ENCODE assay signal across 21 cellular contexts in the genomic region with DNA sequence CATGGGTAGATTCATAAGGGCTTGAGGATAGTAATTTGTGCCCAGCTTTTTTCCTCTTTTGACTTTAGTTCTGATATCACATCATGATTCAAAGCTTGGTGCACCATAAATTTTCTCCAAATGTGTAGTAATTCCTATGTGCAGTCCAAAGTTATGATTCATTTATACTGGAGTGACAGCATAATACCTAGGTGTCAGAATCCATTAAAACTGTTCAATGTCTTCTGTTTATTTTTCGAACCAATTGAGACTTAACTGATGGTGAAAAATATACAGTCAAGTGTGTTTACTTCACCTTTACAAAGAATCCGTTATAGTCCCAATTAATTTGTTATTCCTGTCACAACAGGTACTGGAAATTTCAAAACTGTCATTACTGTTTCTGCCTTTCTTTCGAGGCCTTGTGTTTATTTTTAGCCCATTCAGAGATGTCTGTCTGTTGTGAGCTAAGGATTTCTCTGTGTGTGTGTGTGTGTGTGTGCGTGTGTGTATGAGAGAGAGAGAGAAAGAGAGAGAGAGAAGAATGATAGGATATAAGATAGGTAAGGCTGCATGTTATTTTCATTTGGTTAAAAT.
A peak's percentile ranks its signal among the peaks of the same experiment; 100 is the strongest.
DNase-seq lines count a peak whose midpoint lies in the region; ATAC-seq, FAIRE-seq and TF ChIP-seq lines count a peak whose summit lies in the region.
"Had no signal": no experiment of that assay in that cellular context is flagged by ENCODE, and none has a peak within 500 bp of the region (broad histone marks: within the 10 kb centered on the region; RNA-seq: fewer than 3 reads in every experiment).

No MANE protein-coding gene starts in this region.

- H3K4ac ChIP-seq in H1 (replicated peaks; ENCODE audit: insufficient read length, low read depth, low read length): no peak overlapping the region

- no peak for ATAC-seq in GM18502 (IDR thresholded peaks at IDR 0.05; ENCODE audit: poor library complexity, unreplicated experiment)
- ATAC-seq in Right ventricle myocardium superior (ENCODE audit: poor library complexity): no peak
- ATAC-seq: GM12878, GM23338 had no signal

- no peak for TF ChIP-seq RAD21 in H1 (IDR thresholded peaks at IDR 0.05 in 1 of 2, conservative IDR thresholded peaks at IDR 0.05 in 1 of 2; ENCODE audit: low read depth in 2 of 2, low read length in 2 of 2)

- H3K27ac ChIP-seq in H1 (ENCODE audit: low read depth, low read length) (no peak overlapping the region), uterus (no peak overlapping the region)
- H3K27ac ChIP-seq: BLaER1 treated with 17β-estradiol and CSF1 and Interleukin-3, amounts not matched to agents 10 nM and 100 nM had no signal

- peak; percentile 1 for DNase-seq in NCI-H345 treated with DMSO at 0.1 percent for 48 hours (lab: John Stamatoyannopoulos, UW; ENCODE audit: unreplicated experiment)
- no peak for DNase-seq in NCI-H345 (lab: John Stamatoyannopoulos, UW)
- DNase-seq in NCI-H2227 treated with DMSO at 0.1 percent for 48 hours (lab: John Stamatoyannopoulos, UW): peak; percentile 96
- DNase-seq in H1 (ENCODE audit: low read depth in 1 of 2, low spot score in 2 of 2): no peak
- no peak for DNase-seq in uterus
- no peak for DNase-seq in Right ventricle myocardium superior
- DNase-seq: 8988T; CD4-positive, alpha-beta memory T cell; DND-41; HCEC 1CT; Kasumi-1; MG63; NCI-H146; NCI-H2029 treated with DMSO at 0.1 percent for 48 hours; NCI-H2171; SHP77; T-helper 2 cell had no signal

- no peak overlapping the region for H2BK15ac ChIP-seq in H1 (ENCODE audit: low read length)

- FAIRE-seq in H1 (lab: Jason Lieb, UNC): peak; percentile 32
- FAIRE-seq: GM12878 had no signal

- H3K4me1 ChIP-seq in H1 (replicated peaks in 1 of 4; ENCODE audit: control insufficient read depth in 3 of 4, insufficient read depth in 4 of 4, low read length in 3 of 4): no peaks in the 10 kb centered on the region
- no peaks in the 10 kb centered on the region for H3K4me1 ChIP-seq in uterus

- no peak overlapping the region for H2AK5ac ChIP-seq in H1 (ENCODE audit: low read depth, low read length)

- H3K36me3 ChIP-seq in H1 (ENCODE audit: control insufficient read depth in 2 of 4, insufficient read depth in 4 of 4, low read length in 3 of 4): no peaks in the 10 kb centered on the region
- H3K36me3 ChIP-seq in uterus: no peaks in the 10 kb centered on the region
- H3K36me3 ChIP-seq: BLaER1 treated with 17β-estradiol and CSF1 and Interleukin-3, amounts not matched to agents 10 nM and 100 nM; MG63 had no signal

- no peak overlapping the region for H3K14ac ChIP-seq in H1 (ENCODE audit: insufficient read length)

- H3K27me3 ChIP-seq in H1 (replicated peaks in 1 of 4; ENCODE audit: control insufficient read depth in 3 of 4, extremely low read depth in 1 of 4, insufficient read depth in 3 of 4, low read length in 3 of 4): no peaks in the 10 kb centered on the region
- no peaks in the 10 kb centered on the region for H3K27me3 ChIP-seq in uterus
- H3K27me3 ChIP-seq: BLaER1 treated with 17β-estradiol and CSF1 and Interleukin-3, amounts not matched to agents 10 nM and 100 nM; MG63 had no signal

- no peak overlapping the region for H3K56ac ChIP-seq in H1 (replicated peaks; ENCODE audit: insufficient read length, low read depth, low read length)

- H4K91ac ChIP-seq in H1 (replicated peaks; ENCODE audit: insufficient read length, low read length): no peak overlapping the region

- H3K9me3 ChIP-seq in H1 (ENCODE audit: insufficient read depth in 2 of 2, low read depth in 1 of 2, low read length in 1 of 2) (no peaks in the 10 kb centered on the region), uterus (no peaks in the 10 kb centered on the region)
- H3K9me3 ChIP-seq: BLaER1 treated with 17β-estradiol and CSF1 and Interleukin-3, amounts not matched to agents 10 nM and 100 nM; MG63 had no signal

- TF ChIP-seq EP300 in H1 (IDR thresholded peaks at IDR 0.05; ENCODE audit: borderline replicate concordance in 1 of 2, low read depth in 2 of 2, low read length in 2 of 2): no peak

- H3K4me3 ChIP-seq in H1 (ENCODE audit: extremely low read depth in 1 of 4, insufficient read depth in 2 of 4, low read depth in 3 of 4, low read length in 4 of 4): no peak overlapping the region
- no peak overlapping the region for H3K4me3 ChIP-seq in uterus
- H3K4me3 ChIP-seq: BLaER1 treated with 17β-estradiol and CSF1 and Interleukin-3, amounts not matched to agents 10 nM and 100 nM; GM12878; GM23338; MG63 had no signal

- intact Hi-C loops in uterus (cut with DNase I; ENCODE audit: low total_unique reads) (no loop called here), Right ventricle myocardium superior (cut with DNase I) (no loop called here)

- H3K23ac ChIP-seq in H1 (ENCODE audit: insufficient read length): no peak overlapping the region

- CTCF ChIA-PET in H1 (lab: Charles Lee; ENCODE audit: partially characterized antibody): interaction anchor here (1.0 kb wide), 1 partner anchor 13 kb away, joined by 3 read pairs; no protein-coding TSS in a partner anchor

- WGBS in H1 (ENCODE audit: extremely low coverage in 1 of 2, insufficient coverage in 1 of 2, insufficient read length in 1 of 2, insufficient replicate concordance in 2 of 2, low coverage in 1 of 2, low lambda C conversion rate in 2 of 2, missing lambda C conversion rate in 1 of 2), 2 experiments: 83% methylated on average over 4 of the region's 4 CpGs; no CpG with 5 or more reads in 1 of the 2 experiments

- H4K8ac ChIP-seq in H1 (ENCODE audit: extremely low read depth, insufficient read depth, low read length): no peak overlapping the region

- H3K9ac ChIP-seq in H1 (replicated peaks in 1 of 4; ENCODE audit: extremely low read depth in 1 of 4, low read depth in 3 of 4, low read length in 3 of 4): no peak overlapping the region
- H3K9ac ChIP-seq: BLaER1 treated with 17β-estradiol and CSF1 and Interleukin-3, amounts not matched to agents 10 nM and 100 nM had no signal

- H4K20me1 ChIP-seq in H1 (replicated peaks in 1 of 2; ENCODE audit: control insufficient read depth in 1 of 2, insufficient read depth in 2 of 2, low read length in 2 of 2): no peaks in the 10 kb centered on the region
- H4K20me1 ChIP-seq: BLaER1 treated with 17β-estradiol and CSF1 and Interleukin-3, amounts not matched to agents 10 nM and 100 nM had no signal

- no peak overlapping the region for H2BK120ac ChIP-seq in H1 (replicated peaks; ENCODE audit: low read depth, low read length)

- H2BK20ac ChIP-seq in H1 (ENCODE audit: low read length): no peak overlapping the region

- POLR2A ChIA-PET in H1 (lab: Charles Lee; ENCODE audit: partially characterized antibody): no interaction called here

- H2AFZ ChIP-seq in H1 (ENCODE audit: low read length): no peak overlapping the region
- H2AFZ ChIP-seq: GM23338 had no signal

- no peaks in the 10 kb centered on the region for H3K79me1 ChIP-seq in H1 (ENCODE audit: low read depth, low read length)

- H2BK5ac ChIP-seq in H1 (ENCODE audit: low read depth, low read length): no peak overlapping the region

- no peaks in the 10 kb centered on the region for H3K79me2 ChIP-seq in H1 (ENCODE audit: control insufficient read depth in 1 of 2, insufficient read depth in 2 of 2, low read length in 2 of 2)

- no peak overlapping the region for H4K5ac ChIP-seq in H1 (ENCODE audit: insufficient read length, low read depth, low read length)

- H2BK12ac ChIP-seq in H1 (ENCODE audit: low read depth, low read length): no peak overlapping the region

- H3K23me2 ChIP-seq in H1 (ENCODE audit: low read depth, low read length): no peaks in the 10 kb centered on the region; the same call in 1 of the 2 replicates

- TF ChIP-seq CTCF in H1 (IDR thresholded peaks at IDR 0.05; ENCODE audit: control extremely low read depth in 1 of 3, insufficient read depth in 1 of 3, low read depth in 1 of 3, low read length in 3 of 3) (no peak), uterus (IDR thresholded peaks at IDR 0.05) (no peak)

- TF ChIP-seq POLR2A in H1 (IDR thresholded peaks at IDR 0.05; ENCODE audit: control extremely low read depth in 1 of 2, low read depth in 2 of 2, low read length in 2 of 2) (no peak), uterus (IDR thresholded peaks at IDR 0.05) (no peak)

- no peak overlapping the region for H3K18ac ChIP-seq in H1 (ENCODE audit: extremely low read depth, low read length)

- H3K4me2 ChIP-seq in H1 (ENCODE audit: insufficient read depth in 1 of 2, low read depth in 2 of 2, low read length in 2 of 2): no peak overlapping the region
- H3K4me2 ChIP-seq: BLaER1 treated with 17β-estradiol and CSF1 and Interleukin-3, amounts not matched to agents 10 nM and 100 nM; GM23338 had no signal

TF ChIP-seq in H1, 55 proteins besides CTCF, POLR2A, EP300 and RAD21:
- no peak for TF ChIP-seq YY1 (IDR thresholded peaks at IDR 0.05; ENCODE audit: low read depth, low read length)
- TF ChIP-seq POLR2AphosphoS5 (IDR thresholded peaks at IDR 0.05; ENCODE audit: low read depth, low read length): no peak
- TF ChIP-seq CHD2 (IDR thresholded peaks at IDR 0.05; ENCODE audit: low read length): no peak
- TF ChIP-seq, protein P1, sequence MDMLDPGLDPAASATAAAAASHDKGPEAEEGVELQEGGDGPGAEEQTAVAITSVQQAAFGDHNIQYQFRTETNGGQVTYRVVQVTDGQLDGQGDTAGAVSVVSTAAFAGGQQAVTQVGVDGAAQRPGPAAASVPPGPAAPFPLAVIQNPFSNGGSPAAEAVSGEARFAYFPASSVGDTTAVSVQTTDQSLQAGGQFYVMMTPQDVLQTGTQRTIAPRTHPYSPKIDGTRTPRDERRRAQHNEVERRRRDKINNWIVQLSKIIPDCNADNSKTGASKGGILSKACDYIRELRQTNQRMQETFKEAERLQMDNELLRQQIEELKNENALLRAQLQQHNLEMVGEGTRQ (IDR thresholded peaks at IDR 0.05; ENCODE audit: low read length): no peak
- TF ChIP-seq KDM4A (IDR thresholded peaks at IDR 0.05; ENCODE audit: low read depth, low read length, severe bottlenecking): no peak
- TF ChIP-seq MAFK (IDR thresholded peaks at IDR 0.05; ENCODE audit: low read depth, low read length): no peak
- TF ChIP-seq GTF2F1 (IDR thresholded peaks at IDR 0.05; ENCODE audit: borderline replicate concordance, low read depth, low read length): no peak

Comparison
In these comparisons a context has a peak if more than half of its experiments do, and no peak if none do; other contexts are left out.
1. DNase-seq: peak in NCI-H345 treated with DMSO at 0.1 percent for 48 hours (single experiment) and NCI-H2227 treated with DMSO at 0.1 percent for 48 hours (single experiment); none in NCI-H345 (single experiment), H1 (0 of 2), uterus (0 of 2) and Right ventricle myocardium superior (single experiment).